2 cellular contexts compared by ENCODE assay signal in genomic region chr19:41994994-41995958, GRCh38.
TF ChIP-seq lines count a peak whose summit lies in the region.

No MANE protein-coding gene starts in this region.

TF ChIP-seq in H1, 55 proteins besides CTCF, POLR2A, EP300 and RAD21:
- TF ChIP-seq POLR2AphosphoS5 (IDR thresholded peaks at IDR 0.05; ENCODE audit: low read depth, low read length) = no peak
- no peak for TF ChIP-seq POU5F1 (IDR thresholded peaks at IDR 0.05; ENCODE audit: low read depth, low read length)
- no peak for TF ChIP-seq BRCA1 (IDR thresholded peaks at IDR 0.05; ENCODE audit: low read depth, low read length)
- TF ChIP-seq CHD7 (IDR thresholded peaks at IDR 0.05; ENCODE audit: insufficient replicate concordance, low read length) = no peak
- TF ChIP-seq USF2 (IDR thresholded peaks at IDR 0.05; ENCODE audit: low read length) = no peak
- no peak for TF ChIP-seq TAF1 (IDR thresholded peaks at IDR 0.05; ENCODE audit: low read depth, low read length)
- no peak for TF ChIP-seq RNF2 (IDR thresholded peaks at IDR 0.05; ENCODE audit: borderline replicate concordance, low read depth, low read length, missing control alignments, poor library complexity, severe bottlenecking)
- no peak for TF ChIP-seq GTF2F1 (IDR thresholded peaks at IDR 0.05; ENCODE audit: borderline replicate concordance, low read depth, low read length)
- TF ChIP-seq E2F6 (IDR thresholded peaks at IDR 0.05) = no peak
- TF ChIP-seq SIN3A (conservative IDR thresholded peaks at IDR 0.05 in 1 of 2, IDR thresholded peaks at IDR 0.05 in 1 of 2; ENCODE audit: low read depth in 1 of 2, low read length in 2 of 2) = no peak
- no peak for TF ChIP-seq EGR1 (IDR thresholded peaks at IDR 0.05; ENCODE audit: borderline replicate concordance, low read depth, low read length)
- TF ChIP-seq SRF (IDR thresholded peaks at IDR 0.05; ENCODE audit: low read depth, low read length) = no peak
- TF ChIP-seq KDM1A (IDR thresholded peaks at IDR 0.05; ENCODE audit: borderline replicate concordance, low read length) = no peak
- no peak for TF ChIP-seq TBP (IDR thresholded peaks at IDR 0.05; ENCODE audit: low read depth, low read length)
- TF ChIP-seq TEAD4 (IDR thresholded peaks at IDR 0.05; ENCODE audit: low read depth, low read length) = no peak
- TF ChIP-seq CTBP2 (IDR thresholded peaks at IDR 0.05; ENCODE audit: borderline replicate concordance, insufficient read depth, insufficient read length, low read length) = no peak

TF ChIP-seq in SK-N-SH, 30 proteins besides CTCF, POLR2A, EP300 and RAD21:
- no peak for TF ChIP-seq PBX3 (IDR thresholded peaks at IDR 0.05)
- TF ChIP-seq FOXJ3 (CRISPR knock-in tag; IDR thresholded peaks at IDR 0.05) = no peak
- no peak for TF ChIP-seq FOXM1 (IDR thresholded peaks at IDR 0.05; ENCODE audit: low read depth)
- TF ChIP-seq ELF1 (IDR thresholded peaks at IDR 0.05) = no peak
- TF ChIP-seq JUND (IDR thresholded peaks at IDR 0.05) = no peak
- TF ChIP-seq, protein P1, sequence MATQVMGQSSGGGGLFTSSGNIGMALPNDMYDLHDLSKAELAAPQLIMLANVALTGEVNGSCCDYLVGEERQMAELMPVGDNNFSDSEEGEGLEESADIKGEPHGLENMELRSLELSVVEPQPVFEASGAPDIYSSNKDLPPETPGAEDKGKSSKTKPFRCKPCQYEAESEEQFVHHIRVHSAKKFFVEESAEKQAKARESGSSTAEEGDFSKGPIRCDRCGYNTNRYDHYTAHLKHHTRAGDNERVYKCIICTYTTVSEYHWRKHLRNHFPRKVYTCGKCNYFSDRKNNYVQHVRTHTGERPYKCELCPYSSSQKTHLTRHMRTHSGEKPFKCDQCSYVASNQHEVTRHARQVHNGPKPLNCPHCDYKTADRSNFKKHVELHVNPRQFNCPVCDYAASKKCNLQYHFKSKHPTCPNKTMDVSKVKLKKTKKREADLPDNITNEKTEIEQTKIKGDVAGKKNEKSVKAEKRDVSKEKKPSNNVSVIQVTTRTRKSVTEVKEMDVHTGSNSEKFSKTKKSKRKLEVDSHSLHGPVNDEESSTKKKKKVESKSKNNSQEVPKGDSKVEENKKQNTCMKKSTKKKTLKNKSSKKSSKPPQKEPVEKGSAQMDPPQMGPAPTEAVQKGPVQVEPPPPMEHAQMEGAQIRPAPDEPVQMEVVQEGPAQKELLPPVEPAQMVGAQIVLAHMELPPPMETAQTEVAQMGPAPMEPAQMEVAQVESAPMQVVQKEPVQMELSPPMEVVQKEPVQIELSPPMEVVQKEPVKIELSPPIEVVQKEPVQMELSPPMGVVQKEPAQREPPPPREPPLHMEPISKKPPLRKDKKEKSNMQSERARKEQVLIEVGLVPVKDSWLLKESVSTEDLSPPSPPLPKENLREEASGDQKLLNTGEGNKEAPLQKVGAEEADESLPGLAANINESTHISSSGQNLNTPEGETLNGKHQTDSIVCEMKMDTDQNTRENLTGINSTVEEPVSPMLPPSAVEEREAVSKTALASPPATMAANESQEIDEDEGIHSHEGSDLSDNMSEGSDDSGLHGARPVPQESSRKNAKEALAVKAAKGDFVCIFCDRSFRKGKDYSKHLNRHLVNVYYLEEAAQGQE (IDR thresholded peaks at IDR 0.05; ENCODE audit: low read depth, low read length) = no peak
- TF ChIP-seq TCF12 (IDR thresholded peaks at IDR 0.05) = no peak
- TF ChIP-seq FOSL2 (IDR thresholded peaks at IDR 0.05; ENCODE audit: borderline replicate concordance, low read depth) = no peak
- TF ChIP-seq, protein P2, sequence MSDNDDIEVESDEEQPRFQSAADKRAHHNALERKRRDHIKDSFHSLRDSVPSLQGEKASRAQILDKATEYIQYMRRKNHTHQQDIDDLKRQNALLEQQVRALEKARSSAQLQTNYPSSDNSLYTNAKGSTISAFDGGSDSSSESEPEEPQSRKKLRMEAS (IDR thresholded peaks at IDR 0.05; ENCODE audit: low read depth) = no peak
- TF ChIP-seq CHD2 (IDR thresholded peaks at IDR 0.05; ENCODE audit: low read length, partially characterized antibody) = no peak
- no peak for TF ChIP-seq NFIC (IDR thresholded peaks at IDR 0.05; ENCODE audit: borderline replicate concordance)
- no peak for TF ChIP-seq EZH2phosphoT487 (IDR thresholded peaks at IDR 0.05; ENCODE audit: borderline replicate concordance, low read depth)
- no peak for TF ChIP-seq POLR2AphosphoS5 (IDR thresholded peaks at IDR 0.05; ENCODE audit: low read depth, low read length)
- no peak for TF ChIP-seq TAF1 (IDR thresholded peaks at IDR 0.05; ENCODE audit: borderline replicate concordance, low read depth, low read length)
- TF ChIP-seq, protein P3, sequence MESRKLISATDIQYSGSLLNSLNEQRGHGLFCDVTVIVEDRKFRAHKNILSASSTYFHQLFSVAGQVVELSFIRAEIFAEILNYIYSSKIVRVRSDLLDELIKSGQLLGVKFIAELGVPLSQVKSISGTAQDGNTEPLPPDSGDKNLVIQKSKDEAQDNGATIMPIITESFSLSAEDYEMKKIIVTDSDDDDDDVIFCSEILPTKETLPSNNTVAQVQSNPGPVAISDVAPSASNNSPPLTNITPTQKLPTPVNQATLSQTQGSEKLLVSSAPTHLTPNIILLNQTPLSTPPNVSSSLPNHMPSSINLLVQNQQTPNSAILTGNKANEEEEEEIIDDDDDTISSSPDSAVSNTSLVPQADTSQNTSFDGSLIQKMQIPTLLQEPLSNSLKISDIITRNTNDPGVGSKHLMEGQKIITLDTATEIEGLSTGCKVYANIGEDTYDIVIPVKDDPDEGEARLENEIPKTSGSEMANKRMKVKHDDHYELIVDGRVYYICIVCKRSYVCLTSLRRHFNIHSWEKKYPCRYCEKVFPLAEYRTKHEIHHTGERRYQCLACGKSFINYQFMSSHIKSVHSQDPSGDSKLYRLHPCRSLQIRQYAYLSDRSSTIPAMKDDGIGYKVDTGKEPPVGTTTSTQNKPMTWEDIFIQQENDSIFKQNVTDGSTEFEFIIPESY (IDR thresholded peaks at IDR 0.05; ENCODE audit: borderline replicate concordance, low read depth) = no peak
- TF ChIP-seq USF2 (IDR thresholded peaks at IDR 0.05; ENCODE audit: borderline replicate concordance, low read depth, low read length) = no peak
- no peak for TF ChIP-seq NRF1 (IDR thresholded peaks at IDR 0.05; ENCODE audit: low read depth, low read length)
- TF ChIP-seq SIN3A (IDR thresholded peaks at IDR 0.05; ENCODE audit: borderline replicate concordance, low read depth, low read length) = no peak
